ENCODE assay signal across 25 cellular contexts in genomic region chr7:115054478-115055122, GRCh38.
"Had no signal": no experiment of that assay in that cellular context is flagged by ENCODE, and none has a peak within 500 bp of the region (broad histone marks: within the 10 kb centered on the region; RNA-seq: fewer than 3 reads in every experiment).

No MANE protein-coding gene starts in this region.

- H3K27me3 Mint-ChIP-seq: memory B cell had no signal

- ATAC-seq: activated T-cell treated with anti-CD3 and anti-CD28 coated beads, Interleukin-2, amount 50 U/mL, for 4 hours had no signal

- H3K9me3 Mint-ChIP-seq: activated T-cell treated with anti-CD3 and anti-CD28 coated beads, Interleukin-2, amount 50 U/mL, for 4 hours; central memory CD8-positive, alpha-beta T cell; memory B cell; stimulated activated naive CD8-positive, alpha-beta T cell treated with anti-CD3 and anti-CD28 coated beads, Interleukin-15, Interleukin-2, amounts not matched to agents 100 ng/mL and 50 ng/mL, for 24 hours had no signal

- H3K36me3 Mint-ChIP-seq: memory B cell had no signal

- FAIRE-seq: frontal cortex had no signal

- DNase-seq: activated CD4-positive, alpha-beta T cell treated with anti-CD3 and anti-CD28 coated beads for 4 hours; activated CD4-positive, alpha-beta T cell treated with anti-CD3 and anti-CD28 coated beads, Interleukin-2, amount 50 U/mL, for 48 hours; activated CD4-positive, CD25-positive, alpha-beta regulatory T cell; activated CD8-positive, alpha-beta memory T cell treated with anti-CD3 and anti-CD28 coated beads, Interleukin-2, amount 50 U/mL, for 48 hours; activated naive CD4-positive, alpha-beta T cell; activated T-cell treated with anti-CD3 and anti-CD28 coated beads, Interleukin-2, amount 50 U/mL, for 4 hours; brain microvascular endothelial cell; effector memory CD4-positive, alpha-beta T cell; hippocampal formation; kidney glomerular epithelial cell; nucleus accumbens; posterior cingulate gyrus; stimulated activated CD4-positive, alpha-beta T cell treated with anti-CD3 and anti-CD28 coated beads, Interleukin-12 subunit alpha, Interleukin-12 subunit beta, amount 100 ng/mL, for 4 hours; stimulated activated CD4-positive, alpha-beta T cell treated with anti-CD3 and anti-CD28 coated beads, Interleukin-1b, Interleukin-23, amount 100 ng/mL, for 48 hours; substantia nigra; T1000; tibial artery had no signal

- H3K4me1 Mint-ChIP-seq: central memory CD8-positive, alpha-beta T cell had no signal

- H3K27ac Mint-ChIP-seq: activated T-helper 2 cell treated with anti-CD3 and anti-CD28 coated beads, Interferon-gamma antibody, Interleukin-2, Interleukin-4, amounts not matched to agents 10 μg/mL and 5 μg/mL and 100 μg/mL, durations not matched to agents 14 hours and 24 hours and 36 hours; memory B cell; nephron; stimulated activated naive CD8-positive, alpha-beta T cell treated with anti-CD3 and anti-CD28 coated beads, Interleukin-15, Interleukin-2, amounts not matched to agents 100 ng/mL and 50 ng/mL, for 24 hours; T-helper 1 cell treated with Interleukin-12 subunit alpha and Interleukin-12 subunit beta and Interleukin-4 antibody, amounts not matched to agents 30 μg/mL and 1 μg/mL, for 36 hours had no signal

- H3K4me3 Mint-ChIP-seq: activated naive CD8-positive, alpha-beta T cell; activated T-cell treated with anti-CD3 and anti-CD28 coated beads, Interleukin-2, amount 50 U/mL, for 4 hours; central memory CD8-positive, alpha-beta T cell; memory B cell; nephron; stimulated activated naive CD8-positive, alpha-beta T cell treated with anti-CD3 and anti-CD28 coated beads, Interleukin-15, Interleukin-2, amounts not matched to agents 100 ng/mL and 50 ng/mL, for 24 hours; T-helper 1 cell treated with Interleukin-12 subunit alpha and Interleukin-12 subunit beta and Interleukin-4 antibody, amounts not matched to agents 30 μg/mL and 1 μg/mL, for 36 hours had no signal
